1 cellular context compared by ENCODE assay signal in the genomic region with DNA sequence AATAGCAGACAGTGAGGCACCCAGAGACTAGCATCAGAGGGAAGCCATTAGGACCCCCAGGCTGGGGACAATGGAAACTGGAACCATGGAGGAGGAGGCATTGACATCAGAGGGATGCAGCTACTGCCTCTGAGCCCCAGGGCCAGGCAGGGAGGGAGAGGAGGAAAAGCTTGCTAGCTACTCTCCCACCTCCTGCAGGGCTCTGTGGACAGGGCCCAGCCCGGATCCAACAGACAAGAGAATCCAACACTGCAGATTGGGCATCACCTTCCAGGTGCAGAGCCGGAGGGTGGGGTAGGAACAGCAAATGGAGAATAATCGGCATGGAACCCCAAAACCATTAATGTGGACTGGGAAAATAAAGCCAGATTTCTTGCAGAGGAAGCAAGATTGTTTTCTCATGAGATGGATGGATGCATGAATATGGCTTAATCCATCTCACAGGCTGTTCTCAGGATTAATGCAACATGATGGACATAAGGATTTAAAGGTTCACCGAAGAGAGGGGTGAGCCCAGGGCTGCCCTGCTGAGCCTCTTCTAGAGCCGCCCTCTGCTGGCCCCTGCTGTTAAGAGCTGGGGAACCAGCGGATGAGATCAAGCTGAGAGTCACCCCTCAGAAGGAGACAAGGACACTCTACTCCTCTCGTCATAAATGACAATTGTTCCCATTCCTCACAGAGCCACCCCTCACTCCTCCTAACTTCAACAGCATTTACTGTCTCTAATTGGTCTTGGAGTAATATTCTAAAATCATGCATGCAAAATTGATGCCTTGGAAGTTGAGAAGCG.
TF ChIP-seq lines count a peak whose summit lies in the region.

No MANE protein-coding gene starts in this region.

TF ChIP-seq in GM23338, 12 proteins besides CTCF, POLR2A, EP300 and RAD21 (continued from another document):
- TF ChIP-seq, protein P1, sequence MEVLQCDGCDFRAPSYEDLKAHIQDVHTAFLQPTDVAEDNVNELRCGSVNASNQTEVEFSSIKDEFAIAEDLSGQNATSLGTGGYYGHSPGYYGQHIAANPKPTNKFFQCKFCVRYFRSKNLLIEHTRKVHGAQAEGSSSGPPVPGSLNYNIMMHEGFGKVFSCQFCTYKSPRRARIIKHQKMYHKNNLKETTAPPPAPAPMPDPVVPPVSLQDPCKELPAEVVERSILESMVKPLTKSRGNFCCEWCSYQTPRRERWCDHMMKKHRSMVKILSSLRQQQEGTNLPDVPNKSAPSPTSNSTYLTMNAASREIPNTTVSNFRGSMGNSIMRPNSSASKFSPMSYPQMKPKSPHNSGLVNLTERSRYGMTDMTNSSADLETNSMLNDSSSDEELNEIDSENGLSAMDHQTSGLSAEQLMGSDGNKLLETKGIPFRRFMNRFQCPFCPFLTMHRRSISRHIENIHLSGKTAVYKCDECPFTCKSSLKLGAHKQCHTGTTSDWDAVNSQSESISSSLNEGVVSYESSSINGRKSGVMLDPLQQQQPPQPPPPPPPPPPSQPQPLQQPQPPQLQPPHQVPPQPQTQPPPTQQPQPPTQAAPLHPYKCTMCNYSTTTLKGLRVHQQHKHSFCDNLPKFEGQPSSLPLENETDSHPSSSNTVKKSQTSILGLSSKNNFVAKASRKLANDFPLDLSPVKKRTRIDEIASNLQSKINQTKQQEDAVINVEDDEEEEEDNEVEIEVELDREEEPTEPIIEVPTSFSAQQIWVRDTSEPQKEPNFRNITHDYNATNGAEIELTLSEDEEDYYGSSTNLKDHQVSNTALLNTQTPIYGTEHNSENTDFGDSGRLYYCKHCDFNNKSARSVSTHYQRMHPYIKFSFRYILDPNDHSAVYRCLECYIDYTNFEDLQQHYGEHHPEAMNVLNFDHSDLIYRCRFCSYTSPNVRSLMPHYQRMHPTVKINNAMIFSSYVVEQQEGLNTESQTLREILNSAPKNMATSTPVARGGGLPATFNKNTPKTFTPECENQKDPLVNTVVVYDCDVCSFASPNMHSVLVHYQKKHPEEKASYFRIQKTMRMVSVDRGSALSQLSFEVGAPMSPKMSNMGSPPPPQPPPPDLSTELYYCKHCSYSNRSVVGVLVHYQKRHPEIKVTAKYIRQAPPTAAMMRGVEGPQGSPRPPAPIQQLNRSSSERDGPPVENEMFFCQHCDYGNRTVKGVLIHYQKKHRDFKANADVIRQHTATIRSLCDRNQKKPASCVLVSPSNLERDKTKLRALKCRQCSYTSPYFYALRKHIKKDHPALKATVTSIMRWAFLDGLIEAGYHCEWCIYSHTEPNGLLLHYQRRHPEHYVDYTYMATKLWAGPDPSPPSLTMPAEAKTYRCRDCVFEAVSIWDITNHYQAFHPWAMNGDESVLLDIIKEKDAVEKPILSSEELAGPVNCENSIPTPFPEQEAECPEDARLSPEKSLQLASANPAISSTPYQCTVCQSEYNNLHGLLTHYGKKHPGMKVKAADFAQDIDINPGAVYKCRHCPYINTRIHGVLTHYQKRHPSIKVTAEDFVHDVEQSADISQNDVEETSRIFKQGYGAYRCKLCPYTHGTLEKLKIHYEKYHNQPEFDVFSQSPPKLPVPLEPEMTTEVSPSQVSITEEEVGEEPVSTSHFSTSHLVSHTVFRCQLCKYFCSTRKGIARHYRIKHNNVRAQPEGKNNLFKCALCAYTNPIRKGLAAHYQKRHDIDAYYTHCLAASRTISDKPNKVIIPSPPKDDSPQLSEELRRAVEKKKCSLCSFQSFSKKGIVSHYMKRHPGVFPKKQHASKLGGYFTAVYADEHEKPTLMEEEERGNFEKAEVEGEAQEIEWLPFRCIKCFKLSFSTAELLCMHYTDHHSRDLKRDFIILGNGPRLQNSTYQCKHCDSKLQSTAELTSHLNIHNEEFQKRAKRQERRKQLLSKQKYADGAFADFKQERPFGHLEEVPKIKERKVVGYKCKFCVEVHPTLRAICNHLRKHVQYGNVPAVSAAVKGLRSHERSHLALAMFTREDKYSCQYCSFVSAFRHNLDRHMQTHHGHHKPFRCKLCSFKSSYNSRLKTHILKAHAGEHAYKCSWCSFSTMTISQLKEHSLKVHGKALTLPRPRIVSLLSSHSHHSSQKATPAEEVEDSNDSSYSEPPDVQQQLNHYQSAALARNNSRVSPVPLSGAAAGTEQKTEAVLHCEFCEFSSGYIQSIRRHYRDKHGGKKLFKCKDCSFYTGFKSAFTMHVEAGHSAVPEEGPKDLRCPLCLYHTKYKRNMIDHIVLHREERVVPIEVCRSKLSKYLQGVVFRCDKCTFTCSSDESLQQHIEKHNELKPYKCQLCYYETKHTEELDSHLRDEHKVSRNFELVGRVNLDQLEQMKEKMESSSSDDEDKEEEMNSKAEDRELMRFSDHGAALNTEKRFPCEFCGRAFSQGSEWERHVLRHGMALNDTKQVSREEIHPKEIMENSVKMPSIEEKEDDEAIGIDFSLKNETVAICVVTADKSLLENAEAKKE (CRISPR knock-in tag; IDR thresholded peaks at IDR 0.05): no peak
- TF ChIP-seq ETS1 (IDR thresholded peaks at IDR 0.05) (no peak), EZH2phosphoT487 (IDR thresholded peaks at IDR 0.05; ENCODE audit: unreplicated experiment) (no peak), CREB1 (CRISPR knock-in tag; IDR thresholded peaks at IDR 0.05; ENCODE audit: low read depth) (no peak), STAT1 (IDR thresholded peaks at IDR 0.05; ENCODE audit: unreplicated experiment) (no peak), JUNB (IDR thresholded peaks at IDR 0.05; ENCODE audit: unreplicated experiment) (no peak)
TF ChIP-seq in GM23338: peak in this region for 0.
